8 cellular contexts compared by ENCODE assay signal in genomic region chr13:111203742-111204386, GRCh38.
A peak's percentile ranks its signal among the peaks of the same experiment; 100 is the strongest.
DNase-seq lines count a peak whose midpoint lies in the region; ATAC-seq lines count a peak whose summit lies in the region.

No MANE protein-coding gene starts in this region.

- peaks cover 0 to 3% (median 0%) of the 10 kb centered on the region in 3 donors for H3K36me3 ChIP-seq in skeletal muscle tissue (ENCODE audit: control insufficient read depth in 3 of 3, insufficient read depth in 3 of 3, low read length in 3 of 3)

- no peaks in the 10 kb centered on the region for H3K9me3 ChIP-seq in skeletal muscle tissue (ENCODE audit: control insufficient read depth in 3 of 3, low read length in 3 of 3)

- in situ Hi-C loops in KBM-7 (cut with MboI; ENCODE audit: low pct_unique_long_range_greater_than_20kb, low sequenced_read_pairs), result no loop called here

- peak; percentile 35 for ATAC-seq in GM19043 (IDR thresholded peaks at IDR 0.05; ENCODE audit: low read depth, unreplicated experiment)
- ATAC-seq in HG02840 (IDR thresholded peaks at IDR 0.05; ENCODE audit: low FRiP score, unreplicated experiment), result no peak

- no peaks in the 10 kb centered on the region for H3K27me3 ChIP-seq in skeletal muscle tissue (ENCODE audit: control insufficient read depth in 3 of 3, insufficient read depth in 3 of 3, low read length in 3 of 3)

- peaks cover 35 to 46% (median 41%) of the 10 kb centered on the region in 3 donors for H3K4me1 ChIP-seq in skeletal muscle tissue (ENCODE audit: control insufficient read depth in 3 of 3, insufficient read depth in 3 of 3, low read length in 3 of 3)

- peak overlapping the region; percentile 33 to 51 (median 50) for H3K9ac ChIP-seq in skeletal muscle tissue (ENCODE audit: low read depth in 1 of 3, low read length in 3 of 3)

- peak overlapping the region; percentile 26 to 59 (median 51) for H3K4me3 ChIP-seq in skeletal muscle tissue (ENCODE audit: low read length in 3 of 3)

- H3K27ac ChIP-seq in skeletal muscle tissue (ENCODE audit: low read depth, low read length), result peak overlapping the region; percentile 42

- DNase-seq in KBM-7 (peak; percentile 36), germinal center (ENCODE audit: low spot score) (peak; percentile 58), AG08395 (ENCODE audit: low spot score) (no peak), 8988T (no peak)
- no peak for DNase-seq in stimulated activated CD4-positive, alpha-beta T cell treated with anti-CD3 and anti-CD28 coated beads, Interleukin-1b, Interleukin-23, amount 100 ng/mL, for 48 hours

Comparison
In these comparisons a context has a peak if more than half of its experiments do, and no peak if none do; other contexts are left out.
1. DNase-seq: peak in KBM-7 (single experiment) and germinal center (single experiment); none in stimulated activated CD4-positive, alpha-beta T cell treated with anti-CD3 and anti-CD28 coated beads, Interleukin-1b, Interleukin-23, amount 100 ng/mL, for 48 hours (single experiment), AG08395 (single experiment) and 8988T (single experiment).